10 cellular contexts compared by ENCODE assay signal in the genomic region with DNA sequence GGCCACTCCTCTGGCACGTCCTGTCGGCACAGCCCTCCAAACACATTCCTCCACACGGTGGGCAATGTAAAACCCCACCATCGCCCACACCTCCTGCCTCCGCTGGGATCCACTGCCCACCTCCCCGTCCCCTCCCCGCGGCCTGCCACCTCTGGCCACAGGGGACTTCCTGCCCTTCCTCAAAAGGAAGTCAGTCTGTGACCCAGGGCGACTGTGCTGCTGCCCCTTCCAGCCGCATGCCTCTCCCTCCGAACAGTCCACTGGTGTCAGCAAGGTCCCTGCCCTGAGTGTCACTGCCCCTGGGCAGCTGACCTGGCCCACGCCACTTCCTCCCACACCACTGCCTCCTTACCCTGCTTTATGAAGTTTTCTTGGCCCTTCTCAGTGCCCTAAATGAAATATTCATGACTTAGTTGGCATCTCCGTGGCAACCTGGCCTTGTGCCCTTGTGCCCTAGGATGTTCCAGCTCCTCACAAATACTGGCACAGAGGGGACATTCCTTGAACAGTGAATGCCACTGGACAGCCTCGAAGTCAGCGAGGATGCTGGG. TPM values are rescaled to one million over a fixed set of nuclear protein-coding genes. Genes with fewer than 3 reads are reported as not detected.
DNase-seq lines count a peak whose midpoint lies in the region; ATAC-seq and TF ChIP-seq lines count a peak whose summit lies in the region.
"Had no signal": no experiment of that assay in that cellular context is flagged by ENCODE, and none has a peak within 500 bp of the region (broad histone marks: within the 10 kb centered on the region; RNA-seq: fewer than 3 reads in every experiment).

No MANE protein-coding gene starts in this region.

- peak overlapping the region; percentile 68 to 87 for H3K27ac Mint-ChIP-seq in natural killer cell treated with Interleukin-12 subunit alpha and Interleukin-12 subunit beta and Interleukin-15 and Interleukin-18, amount 100 ng/mL, for 72 hours

- no peaks in the 10 kb centered on the region for H3K36me3 Mint-ChIP-seq in natural killer cell treated with Interleukin-12 subunit alpha and Interleukin-12 subunit beta and Interleukin-15 and Interleukin-18, amount 100 ng/mL, for 72 hours

- peaks cover 20 to 29% of the 10 kb centered on the region in 2 donors for H3K4me1 Mint-ChIP-seq in natural killer cell treated with Interleukin-12 subunit alpha and Interleukin-12 subunit beta and Interleukin-15 and Interleukin-18, amount 100 ng/mL, for 72 hours (ENCODE audit: low read depth in 2 of 2)

- peak overlapping the region; percentile 83 for H3K4me3 Mint-ChIP-seq in natural killer cell treated with Interleukin-12 subunit alpha and Interleukin-12 subunit beta and Interleukin-15 and Interleukin-18, amount 100 ng/mL, for 72 hours

- peaks cover 9% of the 10 kb centered on the region for H3K36me3 ChIP-seq in MG63

- H3K27ac ChIP-seq in caudate nucleus (ENCODE audit: low read depth, low read length): peak overlapping the region; percentile 91

- TF ChIP-seq CTCF in GM20000 (IDR thresholded peaks at IDR 0.05; ENCODE audit: extremely low read depth, missing control alignments): no peak

- no peaks in the 10 kb centered on the region for H3K9me3 ChIP-seq in MG63

- no peaks in the 10 kb centered on the region for H3K9me3 Mint-ChIP-seq in natural killer cell treated with Interleukin-12 subunit alpha and Interleukin-12 subunit beta and Interleukin-15 and Interleukin-18, amount 100 ng/mL, for 72 hours

- peak overlapping the region; percentile 61 for H3K4me3 ChIP-seq in MG63

- ATAC-seq in natural killer cell treated with Interleukin-12 subunit alpha and Interleukin-12 subunit beta and Interleukin-15 and Interleukin-18, amount 100 ng/mL, for 72 hours: peak; percentile 37 to 62
- no peak for ATAC-seq in GM18517 (IDR thresholded peaks at IDR 0.05; ENCODE audit: unreplicated experiment)

- no peaks in the 10 kb centered on the region for H3K27me3 ChIP-seq in MG63

- no peaks in the 10 kb centered on the region for H3K27me3 Mint-ChIP-seq in natural killer cell treated with Interleukin-12 subunit alpha and Interleukin-12 subunit beta and Interleukin-15 and Interleukin-18, amount 100 ng/mL, for 72 hours

- DNase-seq in C1 segment of cervical spinal cord (lab: John Stamatoyannopoulos, UW) (peak in 11 of 14 donors; percentile 11 to 66 (median 43)), MG63 (peak; percentile 43), caudate nucleus (lab: John Stamatoyannopoulos, UW) (peak in 42 of 61 donors; percentile 15 to 84 (median 40)), GM20000 (ENCODE audit: low spot score) (no peak), NCI-H69 (lab: John Stamatoyannopoulos, UW) (no peak), ecto neural progenitor cell (ENCODE audit: low spot score) (no peak)
- DNase-seq in natural killer cell treated with Interleukin-12 subunit alpha and Interleukin-12 subunit beta and Interleukin-15 and Interleukin-18, amount 100 ng/mL, for 72 hours (ENCODE audit: low spot score): peak; percentile 73
- DNase-seq: activated CD8-positive, alpha-beta memory T cell treated with anti-CD3 and anti-CD28 coated beads, Interleukin-2, amount 50 U/mL, for 4 hours; GDM1 had no signal

RNA-seq across cellular contexts. Expression of gene PLD6, which starts 2.0 kb away (rescaled TPM):
- total RNA-seq in MG63 (2014; rRNA removed; shearing (Covaris generic); ENCODE audit: low replicate concordance): 3.0 and 6.6 TPM in 2 replicates
- 10 to 100 TPM in 1 of 2 donors, 1 to 10 TPM in 1; 3.4 to 18.2 TPM for total RNA-seq in natural killer cell treated with Interleukin-12 subunit alpha and Interleukin-12 subunit beta and Interleukin-15 and Interleukin-18, amount 100 ng/mL, for 72 hours

RNA-seq across cellular contexts. Expression of gene FLCN, which starts 32.9 kb away (rescaled TPM):
- 15.5 and 22.7 TPM in 2 replicates for total RNA-seq in MG63 (2014; rRNA removed; shearing (Covaris generic); ENCODE audit: low replicate concordance)
- total RNA-seq in natural killer cell treated with Interleukin-12 subunit alpha and Interleukin-12 subunit beta and Interleukin-15 and Interleukin-18, amount 100 ng/mL, for 72 hours: 10 to 100 TPM; 41.2 to 43.8 TPM

Comparison
In these comparisons a context has a peak if more than half of its experiments do, and no peak if none do; other contexts are left out.
1. DNase-seq: peak in C1 segment of cervical spinal cord (11 of 14), MG63 (single experiment), caudate nucleus (42 of 61) and natural killer cell treated with Interleukin-12 subunit alpha and Interleukin-12 subunit beta and Interleukin-15 and Interleukin-18, amount 100 ng/mL, for 72 hours (single experiment); none in GM20000 (single experiment), NCI-H69 (single experiment) and ecto neural progenitor cell (single experiment).